Comparison of ENCODE assay signal across 9 cellular contexts in genomic region chrX:114959729-114960128, GRCh38. TPM values are rescaled to one million over a fixed set of nuclear protein-coding genes. Genes with fewer than 3 reads are reported as not detected.
A peak's percentile ranks its signal among the peaks of the same experiment; 100 is the strongest.
DNase-seq lines count a peak whose midpoint lies in the region; ATAC-seq, FAIRE-seq and TF ChIP-seq lines count a peak whose summit lies in the region.
"Had no signal": no experiment of that assay in that cellular context is flagged by ENCODE, and none has a peak within 500 bp of the region (broad histone marks: within the 10 kb centered on the region; RNA-seq: fewer than 3 reads in every experiment).

No MANE protein-coding gene starts in this region.

- no peaks in the 10 kb centered on the region for H3K36me3 Mint-ChIP-seq in MCF 10A (ENCODE audit: insufficient read depth, unreplicated experiment)
- no peaks in the 10 kb centered on the region for H3K36me3 Mint-ChIP-seq in naive thymus-derived CD8-positive, alpha-beta T cell

- peaks cover 48% of the 10 kb centered on the region for H3K27me3 Mint-ChIP-seq in MCF 10A (ENCODE audit: insufficient read depth, unreplicated experiment)
- no peaks in the 10 kb centered on the region for H3K27me3 Mint-ChIP-seq in naive thymus-derived CD8-positive, alpha-beta T cell

- peak; percentile 40; the same call in 1 of the 2 replicates for TF ChIP-seq RAD21 in Ishikawa (IDR thresholded peaks at IDR 0.05; ENCODE audit: low read depth)

- H3K4me1 ChIP-seq in lower lobe of right lung = no peaks in the 10 kb centered on the region
- H3K4me1 ChIP-seq: Peyer's patch had no signal

- H3K9me3 Mint-ChIP-seq in MCF 10A (ENCODE audit: unreplicated experiment) = no peaks in the 10 kb centered on the region
- H3K9me3 Mint-ChIP-seq in naive thymus-derived CD8-positive, alpha-beta T cell = peaks cover 0 to 2% (median 0%) of the 10 kb centered on the region in 9 donors

- no peak overlapping the region for H3K4me3 Mint-ChIP-seq in MCF 10A (ENCODE audit: unreplicated experiment)
- H3K4me3 Mint-ChIP-seq in naive thymus-derived CD8-positive, alpha-beta T cell = no peak overlapping the region

- no peak for ATAC-seq in lower lobe of right lung
- no peak for ATAC-seq in naive thymus-derived CD8-positive, alpha-beta T cell

- intact Hi-C loops in MCF 10A (cut with micrococcal nuclease) = loop anchor here (1.0 to 10.0 kb wide), 3 partner anchors 185 to 614 kb away; no protein-coding TSS in a partner anchor
- intact Hi-C loops in lower lobe of right lung (cut with DNase I) = no loop called here

- TF ChIP-seq EP300 in Ishikawa (IDR thresholded peaks at IDR 0.05; ENCODE audit: borderline replicate concordance) = no peak

- H3K9me3 ChIP-seq in lower lobe of right lung = no peaks in the 10 kb centered on the region
- H3K9me3 ChIP-seq: Peyer's patch had no signal

- TF ChIP-seq CTCF in D721Med (IDR thresholded peaks at IDR 0.05; ENCODE audit: insufficient read depth, missing control alignments) (peak; percentile 38), MCF 10A (IDR thresholded peaks at IDR 0.05; ENCODE audit: unreplicated experiment) (peak; percentile 46), lower lobe of right lung (IDR thresholded peaks at IDR 0.05) (peak; percentile 39)

- no peak for FAIRE-seq in D721Med (lab: Jason Lieb, UNC)

- no peak overlapping the region for H3K27ac ChIP-seq in lower lobe of right lung
- H3K27ac ChIP-seq: Peyer's patch had no signal

- CTCF ChIA-PET in MCF 10A (lab: Yijun Ruan, JAX) = interaction anchor here (0.5 to 3.5 kb wide), 9 partner anchors 11 to 618 kb away, joined by 3 to 55 read pairs (median 3); no protein-coding TSS in a partner anchor

- H3K4me3 ChIP-seq in lower lobe of right lung = no peak overlapping the region
- H3K4me3 ChIP-seq: Peyer's patch had no signal

- BruUV-seq in MCF 10A (replicated peaks; lab: Mats Ljungman, UMichigan) = no TSS peak

- POLR2A ChIA-PET in MCF 10A (lab: Yijun Ruan, JAX) = interaction anchor here (0.6 to 0.9 kb wide), 2 partner anchors 11 to 188 kb away, joined by 3 read pairs; no protein-coding TSS in a partner anchor
- POLR2A ChIA-PET in naive thymus-derived CD8-positive, alpha-beta T cell (lab: Charles Lee) = no interaction called here

- no peaks in the 10 kb centered on the region for H3K36me3 ChIP-seq in lower lobe of right lung
- H3K36me3 ChIP-seq: Peyer's patch had no signal

- H3K27me3 ChIP-seq in lower lobe of right lung (ENCODE audit: low read depth) = no peaks in the 10 kb centered on the region
- H3K27me3 ChIP-seq: Peyer's patch had no signal

- no peaks in the 10 kb centered on the region for H3K4me1 Mint-ChIP-seq in MCF 10A (ENCODE audit: insufficient read depth, unreplicated experiment)
- H3K4me1 Mint-ChIP-seq in naive thymus-derived CD8-positive, alpha-beta T cell = no peaks in the 10 kb centered on the region

- no peak overlapping the region for H3K27ac Mint-ChIP-seq in MCF 10A (ENCODE audit: low read depth, unreplicated experiment)
- H3K27ac Mint-ChIP-seq in naive thymus-derived CD8-positive, alpha-beta T cell = no peak overlapping the region

- DNase-seq in D721Med (ENCODE audit: insufficient read length, low spot score) (no peak), MCF 10A (ENCODE audit: unreplicated experiment) (peak; percentile 27), lower lobe of right lung (no peak), NCI-H1417 treated with DMSO at 0.1 percent for 48 hours (lab: John Stamatoyannopoulos, UW) (no peak), DMS79 (lab: John Stamatoyannopoulos, UW) (no peak), NCI-H187 treated with DMSO at 0.1 percent for 48 hours (lab: John Stamatoyannopoulos, UW) (no peak)
- no peak for DNase-seq in naive thymus-derived CD8-positive, alpha-beta T cell
- DNase-seq: Peyer's patch had no signal

TF ChIP-seq in Ishikawa, 13 proteins besides CTCF, POLR2A, EP300 and RAD21:
- TF ChIP-seq CREB1 (IDR thresholded peaks at IDR 0.05; ENCODE audit: low read depth) = no peak
- no peak for TF ChIP-seq FOXM1 (IDR thresholded peaks at IDR 0.05; ENCODE audit: borderline replicate concordance, low read depth)
- TF ChIP-seq TCF12 (IDR thresholded peaks at IDR 0.05; ENCODE audit: low read depth) = no peak
- no peak for TF ChIP-seq NFIC (IDR thresholded peaks at IDR 0.05)
- TF ChIP-seq, protein P1, sequence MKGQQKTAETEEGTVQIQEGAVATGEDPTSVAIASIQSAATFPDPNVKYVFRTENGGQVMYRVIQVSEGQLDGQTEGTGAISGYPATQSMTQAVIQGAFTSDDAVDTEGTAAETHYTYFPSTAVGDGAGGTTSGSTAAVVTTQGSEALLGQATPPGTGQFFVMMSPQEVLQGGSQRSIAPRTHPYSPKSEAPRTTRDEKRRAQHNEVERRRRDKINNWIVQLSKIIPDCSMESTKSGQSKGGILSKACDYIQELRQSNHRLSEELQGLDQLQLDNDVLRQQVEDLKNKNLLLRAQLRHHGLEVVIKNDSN (IDR thresholded peaks at IDR 0.05) = no peak
- TF ChIP-seq EGR1 (IDR thresholded peaks at IDR 0.05) = no peak

RNA-seq across cellular contexts. Expression of gene IL13RA2, which starts 57.7 kb away (rescaled TPM):
- 0.23 and 0.54 TPM in 2 replicates for total RNA-seq in MCF 10A (2022)
- 0.35 TPM for total RNA-seq in lower lobe of right lung
- total RNA-seq in naive thymus-derived CD8-positive, alpha-beta T cell = not detected
- not detected for polyA plus RNA-seq in naive thymus-derived CD8-positive, alpha-beta T cell
- total RNA-seq: Peyer's patch had no signal
